1 cellular context compared by ENCODE assay signal in genomic region chr1:67578397-67579020, GRCh38.
TF ChIP-seq lines count a peak whose summit lies in the region.

No MANE protein-coding gene starts in this region.

TF ChIP-seq in IMR-90, 13 proteins besides CTCF, POLR2A, EP300 and RAD21:
- TF ChIP-seq, protein P1, sequence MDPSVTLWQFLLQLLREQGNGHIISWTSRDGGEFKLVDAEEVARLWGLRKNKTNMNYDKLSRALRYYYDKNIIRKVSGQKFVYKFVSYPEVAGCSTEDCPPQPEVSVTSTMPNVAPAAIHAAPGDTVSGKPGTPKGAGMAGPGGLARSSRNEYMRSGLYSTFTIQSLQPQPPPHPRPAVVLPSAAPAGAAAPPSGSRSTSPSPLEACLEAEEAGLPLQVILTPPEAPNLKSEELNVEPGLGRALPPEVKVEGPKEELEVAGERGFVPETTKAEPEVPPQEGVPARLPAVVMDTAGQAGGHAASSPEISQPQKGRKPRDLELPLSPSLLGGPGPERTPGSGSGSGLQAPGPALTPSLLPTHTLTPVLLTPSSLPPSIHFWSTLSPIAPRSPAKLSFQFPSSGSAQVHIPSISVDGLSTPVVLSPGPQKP (IDR thresholded peaks at IDR 0.05; ENCODE audit: borderline replicate concordance, low read depth, low read length) = no peak
- TF ChIP-seq RCOR1 (IDR thresholded peaks at IDR 0.05; ENCODE audit: insufficient replicate concordance, low read length) (no peak), RFX5 (IDR thresholded peaks at IDR 0.05; ENCODE audit: low read depth, low read length) (no peak), MAZ (IDR thresholded peaks at IDR 0.05; ENCODE audit: borderline replicate concordance, low read depth, low read length) (no peak), CHD1 (IDR thresholded peaks at IDR 0.05; ENCODE audit: low read depth, low read length) (no peak), MAFK (IDR thresholded peaks at IDR 0.05; ENCODE audit: low read depth, low read length) (no peak), CEBPB (IDR thresholded peaks at IDR 0.05; ENCODE audit: low read depth, low read length) (no peak), NFE2L2 (IDR thresholded peaks at IDR 0.05; ENCODE audit: low read depth, low read length) (no peak), MXI1 (IDR thresholded peaks at IDR 0.05; ENCODE audit: borderline replicate concordance, low read depth, low read length) (no peak), BHLHE40 (IDR thresholded peaks at IDR 0.05; ENCODE audit: low read depth, low read length) (no peak), SMC3 (IDR thresholded peaks at IDR 0.05; ENCODE audit: low read depth, low read length) (no peak), FOS (IDR thresholded peaks at IDR 0.05; ENCODE audit: low read depth, low read length) (no peak)
- TF ChIP-seq, protein P2, sequence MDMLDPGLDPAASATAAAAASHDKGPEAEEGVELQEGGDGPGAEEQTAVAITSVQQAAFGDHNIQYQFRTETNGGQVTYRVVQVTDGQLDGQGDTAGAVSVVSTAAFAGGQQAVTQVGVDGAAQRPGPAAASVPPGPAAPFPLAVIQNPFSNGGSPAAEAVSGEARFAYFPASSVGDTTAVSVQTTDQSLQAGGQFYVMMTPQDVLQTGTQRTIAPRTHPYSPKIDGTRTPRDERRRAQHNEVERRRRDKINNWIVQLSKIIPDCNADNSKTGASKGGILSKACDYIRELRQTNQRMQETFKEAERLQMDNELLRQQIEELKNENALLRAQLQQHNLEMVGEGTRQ (IDR thresholded peaks at IDR 0.05; ENCODE audit: low read depth, low read length) = no peak
